In genomic region chr14:97602438-97603117, GRCh38 we compare ENCODE assay signal across 13 cellular contexts.
DNase-seq lines count a peak whose midpoint lies in the region; ATAC-seq and TF ChIP-seq lines count a peak whose summit lies in the region.
"Had no signal": no experiment of that assay in that cellular context is flagged by ENCODE, and none has a peak within 500 bp of the region (broad histone marks: within the 10 kb centered on the region; RNA-seq: fewer than 3 reads in every experiment).

No MANE protein-coding gene starts in this region.

- H3K4me1 ChIP-seq in effector memory CD4-positive, alpha-beta T cell (ENCODE audit: control insufficient read depth, insufficient read depth, low read length, poor library complexity, severe bottlenecking): peaks cover 40% of the 10 kb centered on the region
- no peaks in the 10 kb centered on the region for H3K4me1 ChIP-seq in smooth muscle cell (ENCODE audit: low read depth)
- H3K4me1 ChIP-seq: Caco-2, psoas muscle, uterus had no signal

- H3K36me3 ChIP-seq in effector memory CD4-positive, alpha-beta T cell (ENCODE audit: control insufficient read depth, insufficient read depth, low read length): no peaks in the 10 kb centered on the region
- H3K36me3 ChIP-seq in smooth muscle cell (ENCODE audit: low read depth): no peaks in the 10 kb centered on the region
- H3K36me3 ChIP-seq: uterus had no signal

- H3K79me2 ChIP-seq in smooth muscle cell (ENCODE audit: low read depth): no peaks in the 10 kb centered on the region

- H3K27ac Mint-ChIP-seq in mesothelial cell of epicardium: no peak overlapping the region

- H2AFZ ChIP-seq in smooth muscle cell (ENCODE audit: low read depth): no peak overlapping the region

- H3K27me3 ChIP-seq in effector memory CD4-positive, alpha-beta T cell (replicated peaks; ENCODE audit: control insufficient read depth, insufficient read depth, low read length, poor library complexity, severe bottlenecking): no peaks in the 10 kb centered on the region
- peaks cover 3% of the 10 kb centered on the region for H3K27me3 ChIP-seq in smooth muscle cell (ENCODE audit: low read depth)
- H3K27me3 ChIP-seq: uterus had no signal

- TF ChIP-seq CTCF in mesothelial cell of epicardium (IDR thresholded peaks at IDR 0.05; ENCODE audit: unreplicated experiment): no peak
- TF ChIP-seq CTCF in smooth muscle cell (IDR thresholded peaks at IDR 0.05; ENCODE audit: borderline replicate concordance, insufficient read depth, poor library complexity, severe bottlenecking): no peak

- H3K27ac ChIP-seq in effector memory CD4-positive, alpha-beta T cell (ENCODE audit: insufficient read depth, low read length, poor library complexity, severe bottlenecking): peak overlapping the region; percentile 80
- no peak overlapping the region for H3K27ac ChIP-seq in smooth muscle cell (ENCODE audit: low read depth)
- H3K27ac ChIP-seq: psoas muscle, uterus had no signal

- DNase-seq in NCI-H748 (lab: John Stamatoyannopoulos, UW; ENCODE audit: unreplicated experiment) (peak; percentile 35), mesothelial cell of epicardium (ENCODE audit: low spot score in 2 of 2, unreplicated experiment in 2 of 2) (no peak), smooth muscle cell (lab: John Stamatoyannopoulos, UW; ENCODE audit: unreplicated experiment) (no peak)
- DNase-seq in activated CD8-positive, alpha-beta memory T cell treated with anti-CD3 and anti-CD28 coated beads for 4 hours (ENCODE audit: low read depth in 2 of 2): peak; percentile 21 to 25
- DNase-seq in effector memory CD4-positive, alpha-beta T cell: peak; percentile 67 to 83 (median 67)
- DNase-seq in stimulated activated CD8-positive, alpha-beta memory T cell treated with anti-CD3 and anti-CD28 coated beads, Interleukin-12 subunit alpha, Interleukin-12 subunit beta, amount 100 ng/mL, for 1 hour (ENCODE audit: low read depth): peak; percentile 45
- DNase-seq: Caco-2, NCI-H2029 treated with DMSO at 0.1 percent for 48 hours, psoas muscle, SIG-M5, uterus had no signal

- no peaks in the 10 kb centered on the region for H3K36me3 Mint-ChIP-seq in mesothelial cell of epicardium

- no peaks in the 10 kb centered on the region for H3K4me1 Mint-ChIP-seq in mesothelial cell of epicardium

- ATAC-seq in GM21786 (IDR thresholded peaks at IDR 0.05; ENCODE audit: unreplicated experiment): no peak
- no peak for ATAC-seq in HG03159 (IDR thresholded peaks at IDR 0.05; ENCODE audit: unreplicated experiment)
- ATAC-seq: psoas muscle had no signal

- no peak overlapping the region for H3K9ac ChIP-seq in smooth muscle cell (ENCODE audit: low read depth)

- peaks cover 19% of the 10 kb centered on the region for H3K27me3 Mint-ChIP-seq in mesothelial cell of epicardium (ENCODE audit: low read depth)

- peaks cover 4% of the 10 kb centered on the region for H3K9me3 Mint-ChIP-seq in mesothelial cell of epicardium

- no peak overlapping the region for H3K4me3 Mint-ChIP-seq in mesothelial cell of epicardium

- H4K20me1 ChIP-seq in smooth muscle cell (ENCODE audit: low read depth): no peaks in the 10 kb centered on the region

- H3K4me2 ChIP-seq in smooth muscle cell: no peak overlapping the region

- H3K4me3 ChIP-seq in effector memory CD4-positive, alpha-beta T cell (ENCODE audit: insufficient read depth, low read depth, low read length, poor library complexity, severe bottlenecking): no peak overlapping the region
- H3K4me3 ChIP-seq in smooth muscle cell: no peak overlapping the region
- H3K4me3 ChIP-seq: psoas muscle, uterus had no signal

- no peaks in the 10 kb centered on the region for H3K9me3 ChIP-seq in effector memory CD4-positive, alpha-beta T cell (ENCODE audit: control insufficient read depth, low read length)
- H3K9me3 ChIP-seq in smooth muscle cell (replicated peaks; ENCODE audit: low read depth): no peaks in the 10 kb centered on the region
- H3K9me3 ChIP-seq: Caco-2, uterus had no signal

- no peaks in the 10 kb centered on the region for H3F3A ChIP-seq in smooth muscle cell (ENCODE audit: low read depth)

- 82% methylated on average over 13 of the region's 13 CpGs for WGBS in smooth muscle cell (ENCODE audit: low lambda C conversion rate)

Comparison
In these comparisons a context has a peak if more than half of its experiments do, and no peak if none do; other contexts are left out.
1. DNase-seq: peak in NCI-H748 (single experiment), activated CD8-positive, alpha-beta memory T cell treated with anti-CD3 and anti-CD28 coated beads for 4 hours (2 of 2), effector memory CD4-positive, alpha-beta T cell (3 of 3) and stimulated activated CD8-positive, alpha-beta memory T cell treated with anti-CD3 and anti-CD28 coated beads, Interleukin-12 subunit alpha, Interleukin-12 subunit beta, amount 100 ng/mL, for 1 hour (single experiment); none in mesothelial cell of epicardium (0 of 2) and smooth muscle cell (single experiment).